6 cellular contexts compared by ENCODE assay signal in genomic region chr1:1374068-1374860, GRCh38. TPM values are rescaled to one million over a fixed set of nuclear protein-coding genes. Genes with fewer than 3 reads are reported as not detected.
DNase-seq lines count a peak whose midpoint lies in the region.

No MANE protein-coding gene starts in this region.

- H3K36me3 Mint-ChIP-seq in activated T-helper 2 cell treated with anti-CD3 and anti-CD28 coated beads, Interferon-gamma antibody, Interleukin-2, Interleukin-4, amounts not matched to agents 10 μg/mL and 5 μg/mL and 100 μg/mL, durations not matched to agents 14 hours and 24 hours and 36 hours (ENCODE audit: low read depth): peaks cover 15% of the 10 kb centered on the region

- WGBS in mesodermal cell (ENCODE audit: insufficient coverage in 2 of 2), 2 experiments: 31 to 35% methylated on average over 49 to 55 of the region's 56 CpGs

- H3K36me3 ChIP-seq in mesodermal cell (ENCODE audit: control insufficient read depth, insufficient read depth, low read length): peaks cover 28% of the 10 kb centered on the region

- no peaks in the 10 kb centered on the region for H3K9me3 ChIP-seq in mesodermal cell (ENCODE audit: control insufficient read depth, low read length)

- intact Hi-C loops in activated T-helper 2 cell treated with anti-CD3 and anti-CD28 coated beads, Interferon-gamma antibody, Interleukin-2, Interleukin-4, amounts not matched to agents 10 μg/mL and 5 μg/mL and 100 μg/mL, durations not matched to agents 14 hours and 24 hours and 36 hours (cut with micrococcal nuclease): loop anchor here (2.0 to 10.0 kb wide), 2 partner anchors 25 to 69 kb away; partner anchors contain the start of genes ACAP3, DVL1 and PUSL1

- H3K27me3 Mint-ChIP-seq in activated T-helper 2 cell treated with anti-CD3 and anti-CD28 coated beads, Interferon-gamma antibody, Interleukin-2, Interleukin-4, amounts not matched to agents 10 μg/mL and 5 μg/mL and 100 μg/mL, durations not matched to agents 14 hours and 24 hours and 36 hours (ENCODE audit: low read depth): no peaks in the 10 kb centered on the region

- peaks cover 16% of the 10 kb centered on the region for H3K4me1 Mint-ChIP-seq in activated T-helper 2 cell treated with anti-CD3 and anti-CD28 coated beads, Interferon-gamma antibody, Interleukin-2, Interleukin-4, amounts not matched to agents 10 μg/mL and 5 μg/mL and 100 μg/mL, durations not matched to agents 14 hours and 24 hours and 36 hours (ENCODE audit: low read depth)

- peak overlapping the region; percentile 98 for H3K4me3 ChIP-seq in mesodermal cell (ENCODE audit: extremely low read depth, insufficient read depth, low read length, poor library complexity, severe bottlenecking)

- H3K9me3 Mint-ChIP-seq in activated T-helper 2 cell treated with anti-CD3 and anti-CD28 coated beads, Interferon-gamma antibody, Interleukin-2, Interleukin-4, amounts not matched to agents 10 μg/mL and 5 μg/mL and 100 μg/mL, durations not matched to agents 14 hours and 24 hours and 36 hours: no peaks in the 10 kb centered on the region

- DNase-seq in NCI-H748 (lab: John Stamatoyannopoulos, UW; ENCODE audit: unreplicated experiment) (peak; percentile 13), NCI-H748 treated with DMSO at 0.1 percent for 48 hours (lab: John Stamatoyannopoulos, UW) (no peak), T-helper 9 cell (no peak), NCI-H2107 (lab: John Stamatoyannopoulos, UW) (no peak)
- no peak for DNase-seq in activated T-helper 2 cell treated with anti-CD3 and anti-CD28 coated beads, Interferon-gamma antibody, Interleukin-2, Interleukin-4, amounts not matched to agents 10 μg/mL and 5 μg/mL and 100 μg/mL, durations not matched to agents 14 hours and 24 hours and 36 hours (ENCODE audit: low spot score)

- peaks cover 7% of the 10 kb centered on the region for H3K4me1 ChIP-seq in mesodermal cell (ENCODE audit: control insufficient read depth, insufficient read depth, low read length, poor library complexity, severe bottlenecking)

- H3K27ac ChIP-seq in mesodermal cell (ENCODE audit: low read depth, low read length, severe bottlenecking): peak overlapping the region; percentile 86

- H3K4me3 Mint-ChIP-seq in activated T-helper 2 cell treated with anti-CD3 and anti-CD28 coated beads, Interferon-gamma antibody, Interleukin-2, Interleukin-4, amounts not matched to agents 10 μg/mL and 5 μg/mL and 100 μg/mL, durations not matched to agents 14 hours and 24 hours and 36 hours (ENCODE audit: low read depth): peak overlapping the region; percentile 87

- peak overlapping the region; percentile 33 for H3K27ac Mint-ChIP-seq in activated T-helper 2 cell treated with anti-CD3 and anti-CD28 coated beads, Interferon-gamma antibody, Interleukin-2, Interleukin-4, amounts not matched to agents 10 μg/mL and 5 μg/mL and 100 μg/mL, durations not matched to agents 14 hours and 24 hours and 36 hours

RNA-seq across cellular contexts. Expression of gene AURKAIP1, which starts 0.7 kb away (rescaled TPM):
- total RNA-seq in activated T-helper 2 cell treated with anti-CD3 and anti-CD28 coated beads, Interferon-gamma antibody, Interleukin-2, Interleukin-4, amounts not matched to agents 10 μg/mL and 5 μg/mL and 100 μg/mL, durations not matched to agents 14 hours and 24 hours and 36 hours: 133 TPM in 2 replicates
- polyA plus RNA-seq in mesodermal cell (2013, experiment 1 of 2): 103 TPM
- 83.9 TPM for polyA plus RNA-seq in mesodermal cell (2013, experiment 2 of 2)

RNA-seq across cellular contexts. Expression of gene MXRA8, which starts 15.9 kb away (rescaled TPM):
- 0.21 TPM in 1 of 2 replicates, not detected in the other for total RNA-seq in activated T-helper 2 cell treated with anti-CD3 and anti-CD28 coated beads, Interferon-gamma antibody, Interleukin-2, Interleukin-4, amounts not matched to agents 10 μg/mL and 5 μg/mL and 100 μg/mL, durations not matched to agents 14 hours and 24 hours and 36 hours
- 234 TPM for polyA plus RNA-seq in mesodermal cell (2013, experiment 1 of 2)
- 205 TPM for polyA plus RNA-seq in mesodermal cell (2013, experiment 2 of 2)

RNA-seq across cellular contexts. Expression of gene CCNL2, which starts 24.9 kb away (rescaled TPM):
- 123 and 124 TPM in 2 replicates for total RNA-seq in activated T-helper 2 cell treated with anti-CD3 and anti-CD28 coated beads, Interferon-gamma antibody, Interleukin-2, Interleukin-4, amounts not matched to agents 10 μg/mL and 5 μg/mL and 100 μg/mL, durations not matched to agents 14 hours and 24 hours and 36 hours
- 176 TPM for polyA plus RNA-seq in mesodermal cell (2013, experiment 1 of 2)
- 168 TPM for polyA plus RNA-seq in mesodermal cell (2013, experiment 2 of 2)

RNA-seq across cellular contexts. Expression of gene DVL1, which starts 25.0 kb away (rescaled TPM):
- 53.8 and 60.7 TPM in 2 replicates for total RNA-seq in activated T-helper 2 cell treated with anti-CD3 and anti-CD28 coated beads, Interferon-gamma antibody, Interleukin-2, Interleukin-4, amounts not matched to agents 10 μg/mL and 5 μg/mL and 100 μg/mL, durations not matched to agents 14 hours and 24 hours and 36 hours
- 41.8 TPM for polyA plus RNA-seq in mesodermal cell (2013, experiment 1 of 2)
- 32.0 TPM for polyA plus RNA-seq in mesodermal cell (2013, experiment 2 of 2)

RNA-seq across cellular contexts. Expression of gene MRPL20, which starts 32.8 kb away (rescaled TPM):
- total RNA-seq in activated T-helper 2 cell treated with anti-CD3 and anti-CD28 coated beads, Interferon-gamma antibody, Interleukin-2, Interleukin-4, amounts not matched to agents 10 μg/mL and 5 μg/mL and 100 μg/mL, durations not matched to agents 14 hours and 24 hours and 36 hours: 143 and 154 TPM in 2 replicates
- polyA plus RNA-seq in mesodermal cell (2013, experiment 1 of 2): 87.5 TPM
- 80.9 TPM for polyA plus RNA-seq in mesodermal cell (2013, experiment 2 of 2)
